In the genomic region with DNA sequence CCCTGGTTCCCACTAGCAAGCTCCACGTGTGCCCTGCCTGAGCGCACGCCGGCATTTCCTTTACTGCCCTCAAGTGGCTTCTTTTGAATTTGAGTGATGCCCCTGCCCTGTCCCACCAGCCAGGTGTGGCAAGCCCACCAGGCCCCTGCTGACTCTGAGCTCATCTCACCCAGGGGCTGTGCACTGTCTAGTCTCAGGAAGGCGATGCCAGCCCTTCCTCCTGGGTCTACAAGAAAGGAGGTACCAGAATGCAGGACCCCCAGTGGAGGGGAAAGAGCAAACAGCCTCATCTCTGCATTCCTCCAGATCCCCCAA, we compare ENCODE assay signal across 11 cellular contexts. TPM values are rescaled to one million over a fixed set of nuclear protein-coding genes. Genes with fewer than 3 reads are reported as not detected.
DNase-seq lines count a peak whose midpoint lies in the region; ATAC-seq, FAIRE-seq and TF ChIP-seq lines count a peak whose summit lies in the region.
"Had no signal": no experiment of that assay in that cellular context is flagged by ENCODE, and none has a peak within 500 bp of the region (broad histone marks: within the 10 kb centered on the region; RNA-seq: fewer than 3 reads in every experiment).

No MANE protein-coding gene starts in this region.

- H3K4me2 ChIP-seq in A549 = peak overlapping the region; percentile 57

- no peak for FAIRE-seq in A549 (lab: Jason Lieb, UNC)

- H3K4me3 ChIP-seq in A549 = no peak overlapping the region
- H3K4me3 ChIP-seq in RWPE2 (ENCODE audit: severe bottlenecking) = no peak overlapping the region
- H3K4me3 ChIP-seq in fibroblast of the aortic adventitia (ENCODE audit: low read depth, low read length) = peak overlapping the region; percentile 32
- H3K4me3 ChIP-seq in prostate gland = no peak overlapping the region

- TF ChIP-seq RAD21 in A549 (conservative IDR thresholded peaks at IDR 0.05 in 1 of 2, IDR thresholded peaks at IDR 0.05 in 1 of 2) = no peak

- TF ChIP-seq POLR2A in A549 (IDR thresholded peaks at IDR 0.05; ENCODE audit: low read length) = no peak
- no peak for TF ChIP-seq POLR2A in prostate gland (IDR thresholded peaks at IDR 0.05)

- H3K27me3 ChIP-seq in RWPE2 (ENCODE audit: insufficient read depth, poor library complexity, severe bottlenecking) (no peaks in the 10 kb centered on the region), prostate gland (replicated peaks; ENCODE audit: insufficient read depth) (no peaks in the 10 kb centered on the region)

- POLR2A ChIA-PET in A549 (lab: Yijun Ruan, JAX) = interaction anchor here (0.6 kb wide), 1 partner anchor 157 kb away, joined by 3 read pairs; no protein-coding TSS in a partner anchor

- intact Hi-C loops in prostate gland (cut with DNase I) = no loop called here

- CTCF ChIA-PET in A549 (lab: Yijun Ruan, JAX) = interaction anchor here (1.0 to 3.7 kb wide), 9 partner anchors 8 to 88 kb away, joined by 3 to 13 read pairs (median 4); no protein-coding TSS in a partner anchor

- peak overlapping the region; percentile 64 to 84 for H3K27ac ChIP-seq in A549
- H3K27ac ChIP-seq in RWPE2 (ENCODE audit: poor library complexity, severe bottlenecking) = peak overlapping the region; percentile 67
- peak overlapping the region; percentile 73 to 80 for H3K27ac ChIP-seq in prostate gland

- WGBS in A549 (ENCODE audit: missing lambda C conversion rate) = 52% methylated on average over 4 of the region's 5 CpGs
- 65% methylated on average over 5 of the region's 5 CpGs for WGBS in prostate gland

- no peak for DNase-seq in A549 (ENCODE audit: low read depth in 1 of 2, low spot score in 1 of 2)
- DNase-seq in RWPE2 (ENCODE audit: low spot score) = no peak
- no peak for DNase-seq in fibroblast of the aortic adventitia (ENCODE audit: low read depth)
- no peak for DNase-seq in prostate gland (ENCODE audit: low spot score)
- DNase-seq in DMS153 (lab: John Stamatoyannopoulos, UW) = no peak
- no peak for DNase-seq in activated effector memory CD4-positive, alpha-beta T cell treated with Interleukin-2 at 50 U/mL for 16 hours
- no peak for DNase-seq in RPMI8226
- DNase-seq: activated CD8-positive, alpha-beta T cell treated with anti-CD3 and anti-CD28 coated beads for 36 hours; NCI-H446 treated with DMSO at 0.1 percent for 48 hours had no signal

- TF ChIP-seq CTCF in A549 (IDR thresholded peaks at IDR 0.05) (no peak), RWPE2 (IDR thresholded peaks at IDR 0.05; ENCODE audit: poor library complexity, severe bottlenecking) (no peak), fibroblast of the aortic adventitia (IDR thresholded peaks at IDR 0.05; ENCODE audit: insufficient read depth, low read length) (no peak), prostate gland (IDR thresholded peaks at IDR 0.05) (peak in 1 of 4 experiments; percentile 3)

- H3K9me3 ChIP-seq in A549 = no peaks in the 10 kb centered on the region
- H3K9me3 ChIP-seq in RWPE2 (ENCODE audit: severe bottlenecking) = no peaks in the 10 kb centered on the region
- no peaks in the 10 kb centered on the region for H3K9me3 ChIP-seq in prostate gland

- H3K36me3 ChIP-seq in RWPE2 (ENCODE audit: low read depth) = peaks cover 88% of the 10 kb centered on the region
- peaks cover 5 to 10% of the 10 kb centered on the region in 2 donors for H3K36me3 ChIP-seq in prostate gland

- no peak; a peak in 1 of 6 replicates for ATAC-seq in A549
- ATAC-seq in RWPE2 (ENCODE audit: low read depth) = no peak
- no peak for ATAC-seq in GM19324 (IDR thresholded peaks at IDR 0.05; ENCODE audit: low FRiP score, unreplicated experiment)
- ATAC-seq: activated CD8-positive, alpha-beta T cell treated with anti-CD3 and anti-CD28 coated beads for 36 hours had no signal

- TF ChIP-seq EP300 in A549 (IDR thresholded peaks at IDR 0.05) = no peak

- peaks cover 55% of the 10 kb centered on the region for H3K4me1 ChIP-seq in A549
- H3K4me1 ChIP-seq in RWPE2 (ENCODE audit: insufficient read depth, poor library complexity, severe bottlenecking) = peaks cover 37% of the 10 kb centered on the region
- peaks cover 29% of the 10 kb centered on the region for H3K4me1 ChIP-seq in prostate gland (replicated peaks)

TF ChIP-seq in A549, 52 proteins besides CTCF, POLR2A, EP300 and RAD21:
- TF ChIP-seq RNF2 (IDR thresholded peaks at IDR 0.05; ENCODE audit: borderline replicate concordance, low read depth) (no peak), HOXB5 (CRISPR knock-in tag; IDR thresholded peaks at IDR 0.05) (no peak), KDM1A (IDR thresholded peaks at IDR 0.05; ENCODE audit: low read depth) (no peak), HOXB13 (CRISPR knock-in tag; IDR thresholded peaks at IDR 0.05; ENCODE audit: low read depth) (no peak), SREBF2 (IDR thresholded peaks at IDR 0.05) (no peak), RFX5 (IDR thresholded peaks at IDR 0.05) (no peak), CHD2 (IDR thresholded peaks at IDR 0.05; ENCODE audit: low read length, partially characterized antibody) (no peak), ATOH8 (CRISPR knock-in tag; IDR thresholded peaks at IDR 0.05; ENCODE audit: low read depth) (no peak), TP53 (CRISPR knock-in tag; IDR thresholded peaks at IDR 0.05) (no peak), ZC3H11A (IDR thresholded peaks at IDR 0.05) (no peak)
- TF ChIP-seq, protein P1, sequence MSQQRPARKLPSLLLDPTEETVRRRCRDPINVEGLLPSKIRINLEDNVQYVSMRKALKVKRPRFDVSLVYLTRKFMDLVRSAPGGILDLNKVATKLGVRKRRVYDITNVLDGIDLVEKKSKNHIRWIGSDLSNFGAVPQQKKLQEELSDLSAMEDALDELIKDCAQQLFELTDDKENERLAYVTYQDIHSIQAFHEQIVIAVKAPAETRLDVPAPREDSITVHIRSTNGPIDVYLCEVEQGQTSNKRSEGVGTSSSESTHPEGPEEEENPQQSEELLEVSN (IDR thresholded peaks at IDR 0.05; ENCODE audit: borderline replicate concordance, low read depth) = no peak

RNA-seq across cellular contexts. Expression of gene EPHX3, which starts 17.3 kb away (rescaled TPM):
- polyA plus RNA-seq in A549 (2011; rRNA removed) = 0.12 and 0.29 TPM in 2 replicates
- polyA plus RNA-seq in A549 (2012; cell fraction: cytosol; rRNA removed) = 0.21 and 0.22 TPM in 2 replicates
- 1.5 and 1.7 TPM in 2 replicates for polyA plus RNA-seq in A549 (2012; cell fraction: nucleus; rRNA removed)
- 0.05 to 0.08 TPM (median 0.08 TPM) in 3 replicates for polyA plus RNA-seq in A549 (2017; fragmentation: RNase III; extraction: RNeasy Plus Mini Kit Qiagen cat#74134 plus additional on column Dnase treatment)
- polyA minus RNA-seq in A549 (2011; rRNA and poly(A)+ RNA removed) = 0.29 and 0.91 TPM in 2 replicates
- total RNA-seq in fibroblast of the aortic adventitia (ENCODE audit: low replicate concordance) = 0.09 TPM in 1 of 2 replicates, not detected in the other
- total RNA-seq in prostate gland = 1 to 10 TPM; 1.4 to 1.6 TPM
- total RNA-seq: activated CD8-positive, alpha-beta T cell treated with anti-CD3 and anti-CD28 coated beads for 36 hours; LHCN-M2 had no signal

RNA-seq across cellular contexts. Expression of gene NOTCH3, which starts 48.7 kb away (rescaled TPM):
- 14.7 and 21.3 TPM in 2 replicates for polyA plus RNA-seq in A549 (2011; rRNA removed)
- polyA plus RNA-seq in A549 (2012; cell fraction: cytosol; rRNA removed) = 10.3 and 14.2 TPM in 2 replicates
- 21.9 and 40.9 TPM in 2 replicates for polyA plus RNA-seq in A549 (2012; cell fraction: nucleus; rRNA removed)
- 6.4 to 9.5 TPM (median 6.9 TPM) in 3 replicates for polyA plus RNA-seq in A549 (2017; fragmentation: RNase III; extraction: RNeasy Plus Mini Kit Qiagen cat#74134 plus additional on column Dnase treatment)
- polyA minus RNA-seq in A549 (2011; rRNA and poly(A)+ RNA removed) = 46.6 and 49.9 TPM in 2 replicates
- 39.4 and 44.4 TPM in 2 replicates for total RNA-seq in fibroblast of the aortic adventitia (ENCODE audit: low replicate concordance)
- total RNA-seq in prostate gland = 10 to 100 TPM; 31.8 to 48.0 TPM
